Comparison of ENCODE assay signal across 8 cellular contexts in genomic region chr5:77491783-77492652, GRCh38. TPM values are rescaled to one million over a fixed set of nuclear protein-coding genes. Genes with fewer than 3 reads are reported as not detected.
DNase-seq lines count a peak whose midpoint lies in the region; ATAC-seq lines count a peak whose summit lies in the region.

A gene with protein sequence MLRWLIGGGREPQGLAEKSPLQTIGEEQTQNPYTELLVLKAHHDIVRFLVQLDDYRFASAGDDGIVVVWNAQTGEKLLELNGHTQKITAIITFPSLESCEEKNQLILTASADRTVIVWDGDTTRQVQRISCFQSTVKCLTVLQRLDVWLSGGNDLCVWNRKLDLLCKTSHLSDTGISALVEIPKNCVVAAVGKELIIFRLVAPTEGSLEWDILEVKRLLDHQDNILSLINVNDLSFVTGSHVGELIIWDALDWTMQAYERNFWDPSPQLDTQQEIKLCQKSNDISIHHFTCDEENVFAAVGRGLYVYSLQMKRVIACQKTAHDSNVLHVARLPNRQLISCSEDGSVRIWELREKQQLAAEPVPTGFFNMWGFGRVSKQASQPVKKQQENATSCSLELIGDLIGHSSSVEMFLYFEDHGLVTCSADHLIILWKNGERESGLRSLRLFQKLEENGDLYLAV (minus strand): TSS chr5:77492316. CDS start chr5:77492220, 96 bp downstream.

- peaks cover 16% of the 10 kb centered on the region for H3K27me3 Mint-ChIP-seq in activated CD4-positive, alpha-beta T cell treated with anti-CD3 and anti-CD28 coated beads, Interleukin-2, amount 10 ng/mL, durations not matched to agents 24 days and 14 days

- H3K4me1 Mint-ChIP-seq in activated CD4-positive, alpha-beta T cell treated with anti-CD3 and anti-CD28 coated beads, Interleukin-2, amount 10 ng/mL, durations not matched to agents 24 days and 14 days: peaks cover 23% of the 10 kb centered on the region

- H3K9me3 Mint-ChIP-seq in activated CD4-positive, alpha-beta T cell treated with anti-CD3 and anti-CD28 coated beads, Interleukin-2, amount 10 ng/mL, durations not matched to agents 24 days and 14 days: no peaks in the 10 kb centered on the region

- peaks cover 8% of the 10 kb centered on the region for H3K36me3 Mint-ChIP-seq in activated CD4-positive, alpha-beta T cell treated with anti-CD3 and anti-CD28 coated beads, Interleukin-2, amount 10 ng/mL, durations not matched to agents 24 days and 14 days (ENCODE audit: low read depth)

- intact Hi-C loops in activated CD4-positive, alpha-beta T cell treated with anti-CD3 and anti-CD28 coated beads, Interleukin-2, amount 10 ng/mL, durations not matched to agents 24 days and 14 days (cut with micrococcal nuclease): loop anchor here (1.0 to 10.0 kb wide), 8 partner anchors 113 to 803 kb away; partner anchors contain the start of genes AGGF1, AP3B1 and TBCA

- DNase-seq in C1 segment of cervical spinal cord (lab: John Stamatoyannopoulos, UW) (peak; percentile 59 to 99 (median 90)), GM19240 (ENCODE audit: insufficient read length, low spot score) (peak; percentile 67), NCI-H526 treated with DMSO at 0.1 percent for 48 hours (lab: John Stamatoyannopoulos, UW) (peak; percentile 81), cortex of kidney (lab: John Stamatoyannopoulos, UW) (peak; percentile 73), left kidney (ENCODE audit: low read depth, low spot score) (peak; percentile 98)
- DNase-seq in activated CD4-positive, alpha-beta T cell treated with anti-CD3 and anti-CD28 coated beads, Interleukin-2, amount 10 ng/mL, durations not matched to agents 24 days and 14 days: peak; percentile 96
- peak; percentile 89 to 91 for DNase-seq in stimulated activated CD4-positive, alpha-beta T cell treated with anti-CD3 and anti-CD28 coated beads, Interleukin-2, amount 100 ng/mL, for 24 hours

- peak; percentile 92 for ATAC-seq in HG03460 (IDR thresholded peaks at IDR 0.05; ENCODE audit: unreplicated experiment)

- H3K4me3 Mint-ChIP-seq in activated CD4-positive, alpha-beta T cell treated with anti-CD3 and anti-CD28 coated beads, Interleukin-2, amount 10 ng/mL, durations not matched to agents 24 days and 14 days: peak within 1 kb of the TSS; percentile 83

- H3K27ac Mint-ChIP-seq in activated CD4-positive, alpha-beta T cell treated with anti-CD3 and anti-CD28 coated beads, Interleukin-2, amount 10 ng/mL, durations not matched to agents 24 days and 14 days: peak within 1 kb of the TSS; percentile 92

RNA-seq across cellular contexts. Expression of the gene that starts here (rescaled TPM):
- 30.9 and 32.6 TPM in 2 replicates for total RNA-seq in activated CD4-positive, alpha-beta T cell treated with anti-CD3 and anti-CD28 coated beads, Interleukin-2, amount 10 ng/mL, durations not matched to agents 24 days and 14 days

Comparison
In these comparisons a context has a peak if more than half of its experiments do, and no peak if none do; other contexts are left out.
1. Peak in every context shown above with its lines: DNase-seq and ATAC-seq.